ENCODE assay signal across 12 cellular contexts in the genomic region with DNA sequence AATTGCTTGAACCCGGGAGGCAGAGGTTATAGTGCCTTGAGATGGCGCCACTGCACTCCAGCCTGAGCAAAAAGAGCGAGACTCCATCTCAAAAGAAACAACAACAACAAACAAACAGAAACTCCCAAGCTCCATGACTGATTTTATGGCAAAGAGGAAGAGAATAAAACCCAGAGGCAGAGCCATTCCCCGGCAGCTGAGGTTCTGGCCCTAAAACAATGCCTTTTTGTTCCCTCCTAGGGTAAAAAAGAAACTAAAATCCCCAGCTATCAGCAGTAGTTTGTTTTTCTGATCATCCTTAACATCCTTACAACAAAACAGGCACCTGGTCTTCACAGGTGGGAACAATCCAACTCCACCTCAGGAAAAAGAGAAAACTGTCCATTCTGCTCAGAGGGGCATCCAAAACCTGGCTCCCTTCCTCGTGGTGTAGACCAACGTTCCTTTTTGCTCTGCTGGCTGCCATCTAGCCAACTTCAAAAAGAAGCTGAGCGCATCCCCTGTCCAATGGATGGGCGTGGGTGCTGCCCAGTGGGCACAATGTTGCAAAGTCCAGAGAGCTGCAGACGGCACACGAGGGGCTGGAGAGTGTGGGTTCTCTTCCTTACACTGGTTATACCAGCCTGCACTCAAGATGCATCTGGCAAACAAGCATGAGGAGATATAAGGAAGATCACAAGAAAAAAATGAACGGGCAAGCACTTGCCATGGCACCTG. TPM values are rescaled to one million over a fixed set of nuclear protein-coding genes. Genes with fewer than 3 reads are reported as not detected.
DNase-seq lines count a peak whose midpoint lies in the region; ATAC-seq and TF ChIP-seq lines count a peak whose summit lies in the region.
"Had no signal": no experiment of that assay in that cellular context is flagged by ENCODE, and none has a peak within 500 bp of the region (broad histone marks: within the 10 kb centered on the region; RNA-seq: fewer than 3 reads in every experiment).

No MANE protein-coding gene starts in this region.

- no peaks in the 10 kb centered on the region for H3K27me3 Mint-ChIP-seq in activated T-cell treated with anti-CD3 and anti-CD28 coated beads, Interleukin-2, amount 50 U/mL, for 24 hours
- no peaks in the 10 kb centered on the region for H3K27me3 Mint-ChIP-seq in activated T-helper 1 cell treated with anti-CD3 and anti-CD28 coated beads, Interleukin-12 subunit alpha, Interleukin-12 subunit beta, Interleukin-2, Interleukin-4 antibody, amounts not matched to agents 30 ng/mL and 10 ng/mL and 1 ng/mL, durations not matched to agents 14 hours and 24 hours and 36 hours (ENCODE audit: insufficient read depth)

- peak overlapping the region; percentile 55 for H3K27ac Mint-ChIP-seq in activated T-cell treated with anti-CD3 and anti-CD28 coated beads, Interleukin-2, amount 50 U/mL, for 24 hours
- peak overlapping the region; percentile 73 for H3K27ac Mint-ChIP-seq in activated T-helper 1 cell treated with anti-CD3 and anti-CD28 coated beads, Interleukin-12 subunit alpha, Interleukin-12 subunit beta, Interleukin-2, Interleukin-4 antibody, amounts not matched to agents 30 ng/mL and 10 ng/mL and 1 ng/mL, durations not matched to agents 14 hours and 24 hours and 36 hours

- peaks cover 62% of the 10 kb centered on the region for H3K4me1 Mint-ChIP-seq in activated T-cell treated with anti-CD3 and anti-CD28 coated beads, Interleukin-2, amount 50 U/mL, for 24 hours (ENCODE audit: low read depth)
- H3K4me1 Mint-ChIP-seq in activated T-helper 1 cell treated with anti-CD3 and anti-CD28 coated beads, Interleukin-12 subunit alpha, Interleukin-12 subunit beta, Interleukin-2, Interleukin-4 antibody, amounts not matched to agents 30 ng/mL and 10 ng/mL and 1 ng/mL, durations not matched to agents 14 hours and 24 hours and 36 hours (ENCODE audit: low read depth), result no peaks in the 10 kb centered on the region

- ATAC-seq in HG02973 (IDR thresholded peaks at IDR 0.05; ENCODE audit: unreplicated experiment) (no peak), GM19463 (IDR thresholded peaks at IDR 0.05; ENCODE audit: unreplicated experiment) (no peak)

- H3K36me3 ChIP-seq in suprapubic skin, result peaks cover 5% of the 10 kb centered on the region

- H3K27me3 ChIP-seq in suprapubic skin, result no peaks in the 10 kb centered on the region
- H3K27me3 ChIP-seq: MG63 had no signal

- TF ChIP-seq POLR2A in suprapubic skin (IDR thresholded peaks at IDR 0.05), result no peak

- no peaks in the 10 kb centered on the region for H3K9me3 Mint-ChIP-seq in activated T-cell treated with anti-CD3 and anti-CD28 coated beads, Interleukin-2, amount 50 U/mL, for 24 hours
- H3K9me3 Mint-ChIP-seq in activated T-helper 1 cell treated with anti-CD3 and anti-CD28 coated beads, Interleukin-12 subunit alpha, Interleukin-12 subunit beta, Interleukin-2, Interleukin-4 antibody, amounts not matched to agents 30 ng/mL and 10 ng/mL and 1 ng/mL, durations not matched to agents 14 hours and 24 hours and 36 hours, result no peaks in the 10 kb centered on the region

- TF ChIP-seq CTCF in suprapubic skin (IDR thresholded peaks at IDR 0.05), result no peak

- H3K4me3 ChIP-seq in suprapubic skin, result no peak overlapping the region
- H3K4me3 ChIP-seq: MG63, SK-N-MC had no signal

- no peaks in the 10 kb centered on the region for H3K9me3 ChIP-seq in suprapubic skin
- H3K9me3 ChIP-seq: MG63 had no signal

- intact Hi-C loops in activated T-helper 1 cell treated with anti-CD3 and anti-CD28 coated beads, Interleukin-12 subunit alpha, Interleukin-12 subunit beta, Interleukin-2, Interleukin-4 antibody, amounts not matched to agents 30 ng/mL and 10 ng/mL and 1 ng/mL, durations not matched to agents 14 hours and 24 hours and 36 hours (cut with micrococcal nuclease), result no loop called here

- TF ChIP-seq EP300 in suprapubic skin (IDR thresholded peaks at IDR 0.05), result no peak

- DNase-seq in activated T-cell treated with anti-CD3 and anti-CD28 coated beads, Interleukin-2, amount 50 U/mL, for 24 hours, result no peak
- no peak for DNase-seq in activated T-cell treated with anti-CD3 and anti-CD28 coated beads, Interleukin-2, amount 50 U/mL, for 48 hours
- DNase-seq in activated T-helper 1 cell treated with anti-CD3 and anti-CD28 coated beads, Interleukin-12 subunit alpha, Interleukin-12 subunit beta, Interleukin-2, Interleukin-4 antibody, amounts not matched to agents 30 ng/mL and 10 ng/mL and 1 ng/mL, durations not matched to agents 14 hours and 24 hours and 36 hours (ENCODE audit: low spot score), result no peak
- peak; percentile 73 for DNase-seq in globus pallidus (ENCODE audit: low spot score)
- no peak for DNase-seq in suprapubic skin (ENCODE audit: low spot score in 2 of 2)
- no peak for DNase-seq in SW480 (ENCODE audit: low spot score)
- DNase-seq: activated CD8-positive, alpha-beta memory T cell treated with anti-CD3 and anti-CD28 coated beads, Interleukin-2, amount 50 U/mL, for 48 hours; MG63; NCI-H2107 had no signal

- peaks cover 56% of the 10 kb centered on the region for H3K36me3 Mint-ChIP-seq in activated T-cell treated with anti-CD3 and anti-CD28 coated beads, Interleukin-2, amount 50 U/mL, for 24 hours (ENCODE audit: low read depth)
- H3K36me3 Mint-ChIP-seq in activated T-helper 1 cell treated with anti-CD3 and anti-CD28 coated beads, Interleukin-12 subunit alpha, Interleukin-12 subunit beta, Interleukin-2, Interleukin-4 antibody, amounts not matched to agents 30 ng/mL and 10 ng/mL and 1 ng/mL, durations not matched to agents 14 hours and 24 hours and 36 hours (ENCODE audit: low read depth), result peaks cover 6% of the 10 kb centered on the region

- H3K4me3 Mint-ChIP-seq in activated T-cell treated with anti-CD3 and anti-CD28 coated beads, Interleukin-2, amount 50 U/mL, for 24 hours, result no peak overlapping the region
- H3K4me3 Mint-ChIP-seq in activated T-helper 1 cell treated with anti-CD3 and anti-CD28 coated beads, Interleukin-12 subunit alpha, Interleukin-12 subunit beta, Interleukin-2, Interleukin-4 antibody, amounts not matched to agents 30 ng/mL and 10 ng/mL and 1 ng/mL, durations not matched to agents 14 hours and 24 hours and 36 hours, result no peak overlapping the region

- peak overlapping the region; percentile 68 for H3K27ac ChIP-seq in suprapubic skin
- H3K27ac ChIP-seq: SK-N-MC had no signal

- H3K4me1 ChIP-seq in suprapubic skin, result peaks cover 78% of the 10 kb centered on the region

- WGBS in suprapubic skin, result 73% methylated on average over 9 of the region's 11 CpGs

RNA-seq across cellular contexts. Expression of gene SLC66A1, which starts 54.6 kb away (rescaled TPM):
- 9.9 and 12.0 TPM in 2 replicates for total RNA-seq in activated T-helper 1 cell treated with anti-CD3 and anti-CD28 coated beads, Interleukin-12 subunit alpha, Interleukin-12 subunit beta, Interleukin-2, Interleukin-4 antibody, amounts not matched to agents 30 ng/mL and 10 ng/mL and 1 ng/mL, durations not matched to agents 14 hours and 24 hours and 36 hours
- 10 to 100 TPM; 10.5 to 14.0 (median 12.5) TPM for total RNA-seq in suprapubic skin

RNA-seq across cellular contexts. Expression of gene AKR7A2, which starts 54.8 kb away (rescaled TPM):
- 30.0 and 31.1 TPM in 2 replicates for total RNA-seq in activated T-helper 1 cell treated with anti-CD3 and anti-CD28 coated beads, Interleukin-12 subunit alpha, Interleukin-12 subunit beta, Interleukin-2, Interleukin-4 antibody, amounts not matched to agents 30 ng/mL and 10 ng/mL and 1 ng/mL, durations not matched to agents 14 hours and 24 hours and 36 hours
- total RNA-seq in suprapubic skin, result 10 to 100 TPM; 64.8 to 95.6 (median 69.4) TPM
